Comparison of ENCODE assay signal across 20 cellular contexts in genomic region chr3:152703245-152703900, GRCh38.
"Had no signal": no experiment of that assay in that cellular context is flagged by ENCODE, and none has a peak within 500 bp of the region (broad histone marks: within the 10 kb centered on the region; RNA-seq: fewer than 3 reads in every experiment).

No MANE protein-coding gene starts in this region.

- FAIRE-seq: astrocyte had no signal

- H3K4me3 ChIP-seq: cardiac muscle cell, MG63, PC-9 had no signal

- DNase-seq: activated B cell treated with CpG ODN at 0.5 μM for 24 hours; activated CD4-positive, alpha-beta memory T cell treated with anti-CD3 and anti-CD28 coated beads, Interleukin-2, amount 10 ng/mL, durations not matched to agents 7 days and 5 days; activated CD4-positive, alpha-beta T cell treated with anti-CD3 and anti-CD28 coated beads for 1 hour; activated CD4-positive, alpha-beta T cell treated with anti-CD3 and anti-CD28 coated beads, Interleukin-2, amount 50 U/mL, for 1 hour; activated CD8-positive, alpha-beta memory T cell treated with anti-CD3 and anti-CD28 coated beads, Interleukin-2, amount 50 U/mL, for 48 hours; activated naive CD4-positive, alpha-beta T cell treated with anti-CD3 and anti-CD28 coated beads, Interleukin-2, amount 50 U/mL, for 16 hours; activated T-cell treated with anti-CD3 and anti-CD28 coated beads, Interleukin-2, amount 50 U/mL, for 1 hour; amygdala; MG63; MV-4-11; NCI-H1092 treated with DMSO at 0.1 percent for 48 hours; NCI-H1417 treated with DMSO at 0.1 percent for 48 hours; NCI-H1694; NCI-H2029 treated with DMSO at 0.1 percent for 48 hours; NCI-H446; NCI-H524; PC-9; SHP77 treated with DMSO at 0.1 percent for 48 hours had no signal
